Comparison of ENCODE assay signal across 1 cellular context in genomic region chr2:10760794-10761504, GRCh38.
A peak's percentile ranks its signal among the peaks of the same experiment; 100 is the strongest.
TF ChIP-seq lines count a peak whose summit lies in the region.

No MANE protein-coding gene starts in this region.

TF ChIP-seq in HepG2, 621 proteins besides CTCF, POLR2A, EP300 and RAD21:
- TF ChIP-seq PRDM10 (CRISPR knock-in tag; IDR thresholded peaks at IDR 0.05; ENCODE audit: low read depth), result peak; percentile 87
- TF ChIP-seq MYC (CRISPR knock-in tag; IDR thresholded peaks at IDR 0.05; ENCODE audit: borderline replicate concordance), result 0 out of 2 replicates have a peak, but pooled peaks have one; percentile 36
- peak; percentile 70; the same call in 1 of the 2 replicates for TF ChIP-seq CEBPB (IDR thresholded peaks at IDR 0.05; ENCODE audit: borderline replicate concordance, low read depth, low read length)
- TF ChIP-seq DMAP1 (CRISPR knock-in tag; IDR thresholded peaks at IDR 0.05), result no peak
TF ChIP-seq in HepG2: peak in this region for 3.
